Comparison of ENCODE assay signal across 1 cellular context in genomic region chr16:28561557-28562187, GRCh38.
TF ChIP-seq lines count a peak whose summit lies in the region.

No MANE protein-coding gene starts in this region.

TF ChIP-seq in endothelial cell of umbilical vein, 7 proteins besides CTCF, POLR2A, EP300 and RAD21 (continued from another document):
- peak; percentile 16 for TF ChIP-seq POLR2AphosphoS5 (IDR thresholded peaks at IDR 0.05; ENCODE audit: insufficient read depth, low read depth, low read length)
